10 cellular contexts compared by ENCODE assay signal in genomic region chr10:89001428-89002072, GRCh38. TPM values are rescaled to one million over a fixed set of nuclear protein-coding genes. Genes with fewer than 3 reads are reported as not detected.
A peak's percentile ranks its signal among the peaks of the same experiment; 100 is the strongest.
DNase-seq lines count a peak whose midpoint lies in the region; ATAC-seq, FAIRE-seq and TF ChIP-seq lines count a peak whose summit lies in the region.
"Had no signal": no experiment of that assay in that cellular context is flagged by ENCODE, and none has a peak within 500 bp of the region (broad histone marks: within the 10 kb centered on the region; RNA-seq: fewer than 3 reads in every experiment).

No MANE protein-coding gene starts in this region.

- peaks cover 0 to 2% of the 10 kb centered on the region in 2 donors for H3K4me1 ChIP-seq in esophagus (ENCODE audit: control insufficient read depth in 2 of 2, insufficient read depth in 2 of 2, low read length in 1 of 2)
- peaks cover 15% of the 10 kb centered on the region for H3K4me1 ChIP-seq in ovary (ENCODE audit: insufficient read depth)

- CTCF ChIA-PET in T-cell (lab: Charles Lee) (interaction anchor here (0.6 to 1.4 kb wide), 9 partner anchors 10 to 986 kb away, joined by 3 to 9 read pairs (median 4); partner anchors contain the start of gene FAS (in 1 of the 2)), GM10248 (lab: Yijun Ruan, JAX) (interaction anchor here (1.4 to 2.3 kb wide), 6 partner anchors 11 to 28 kb away, joined by 3 to 12 read pairs (median 5); partner anchors contain the start of gene FAS)

- H3K27ac Mint-ChIP-seq in T-cell = peak overlapping the region; percentile 83 to 88

- TF ChIP-seq CTCF in ovary (IDR thresholded peaks at IDR 0.05) = no peak
- no peak for TF ChIP-seq CTCF in GM10248 (IDR thresholded peaks at IDR 0.05; ENCODE audit: control extremely low read depth, extremely low read depth, low read depth, missing control alignments)

- H3K36me3 Mint-ChIP-seq in T-cell = peaks cover 7% of the 10 kb centered on the region

- H3K9me3 ChIP-seq in esophagus (ENCODE audit: control insufficient read depth in 2 of 2, insufficient read depth in 1 of 2, low read depth in 1 of 2, low read length in 1 of 2) (no peaks in the 10 kb centered on the region), ovary (no peaks in the 10 kb centered on the region)

- peak; percentile 36 to 48 (median 42) for ATAC-seq in T-cell (replicated peaks in 1 of 4)
- ATAC-seq in GM19035 (IDR thresholded peaks at IDR 0.05; ENCODE audit: unreplicated experiment) = no peak

- H3K27ac ChIP-seq in esophagus (ENCODE audit: low read depth in 2 of 2, low read length in 1 of 2) = peak overlapping the region; percentile 12 to 34
- peak overlapping the region in 1 of 2 donors; percentile 99 for H3K27ac ChIP-seq in ovary

- peaks cover 56 to 65% (median 56%) of the 10 kb centered on the region in 3 donors for H3K4me1 Mint-ChIP-seq in T-cell

- WGBS in esophagus, 2 donors = 56 to 63% methylated on average over 7 of the region's 7 CpGs
- WGBS in ovary, 3 donors = 6 to 28% (median 8%) methylated on average over 7 of the region's 7 CpGs

- DNase-seq in GM03348 (ENCODE audit: low spot score) (peak; percentile 31), T-cell (no peak), ovary (peak in 3 of 5 donors; percentile 30 to 49 (median 36)), NCI-H1694 treated with DMSO at 0.1 percent for 48 hours (lab: John Stamatoyannopoulos, UW) (no peak), GM10248 (ENCODE audit: extremely low spot score) (no peak), HTR-8/SVneo (ENCODE audit: insufficient read length, low spot score) (no peak)
- DNase-seq: NCI-H510A had no signal

- intact Hi-C loops in ovary (cut with DNase I) = no loop called here

- no peak for TF ChIP-seq EP300 in ovary (IDR thresholded peaks at IDR 0.05)

- FAIRE-seq in HTR-8/SVneo (lab: Jason Lieb, UNC) = no peak
- FAIRE-seq: G401.6 had no signal

- POLR2A ChIA-PET in T-cell (lab: Charles Lee) = interaction anchor here in 1 of 2 donors (0.8 to 1.4 kb wide), 3 partner anchors 9 to 81 kb away, joined by 4 to 7 read pairs (median 6); partner anchors contain the start of gene FAS
- POLR2A ChIA-PET in GM10248 (lab: Yijun Ruan, JAX) = no interaction called here

- H3K9me3 Mint-ChIP-seq in T-cell = no peaks in the 10 kb centered on the region

- H3K27me3 ChIP-seq in esophagus (ENCODE audit: control insufficient read depth in 1 of 2, insufficient read depth in 2 of 2, low read length in 2 of 2) = no peaks in the 10 kb centered on the region
- no peaks in the 10 kb centered on the region for H3K27me3 ChIP-seq in ovary

- peak overlapping the region; percentile 61 to 72 (median 63) for H3K4me3 Mint-ChIP-seq in T-cell

- peak overlapping the region in 1 of 2 donors; percentile 7 for H3K4me3 ChIP-seq in esophagus (ENCODE audit: low read depth in 1 of 2, low read length in 2 of 2)
- no peak overlapping the region for H3K4me3 ChIP-seq in ovary

- no peaks in the 10 kb centered on the region for H3K27me3 Mint-ChIP-seq in T-cell

- no peak for TF ChIP-seq POLR2A in ovary (IDR thresholded peaks at IDR 0.05)

- H3K36me3 ChIP-seq in esophagus (ENCODE audit: control insufficient read depth in 2 of 2, insufficient read depth in 2 of 2, low read length in 1 of 2) = peaks cover 0 to 2% of the 10 kb centered on the region in 2 donors
- H3K36me3 ChIP-seq in ovary = no peaks in the 10 kb centered on the region

RNA-seq across cellular contexts. Expression of gene FAS, which starts 11.0 kb away (rescaled TPM):
- 10 to 100 TPM; 18.4 to 32.6 (median 28.0) TPM for total RNA-seq in T-cell
- 10 to 100 TPM in 1 of 2 donors, 1 to 10 TPM in 1; 8.8 to 10.2 TPM for polyA plus RNA-seq in esophagus
- 10 to 100 TPM; 41.4 to 75.9 (median 46.5) TPM for total RNA-seq in ovary
- polyA plus RNA-seq in ovary = 10 to 100 TPM; 33.1 to 35.0 TPM

RNA-seq across cellular contexts. Expression of gene ACTA2, which starts 49.0 kb away (rescaled TPM):
- total RNA-seq in T-cell (1 to 10 TPM; 4.0 to 7.8 (median 5.3) TPM), ovary (1,000 to 10,000 TPM in 2 of 7 donors, 100 to 1,000 TPM in 5; 154 to 1,797 (median 461) TPM)
- polyA plus RNA-seq in esophagus (100 to 1,000 TPM; 164 to 713 TPM), ovary (1,000 to 10,000 TPM in 1 of 2 donors, 100 to 1,000 TPM in 1; 777 to 5,219 TPM)

Comparison
In these comparisons a context has a peak if more than half of its experiments do, and no peak if none do; other contexts are left out.
1. DNase-seq: peak in GM03348 (single experiment) and ovary (3 of 5); none in T-cell (0 of 34), NCI-H1694 treated with DMSO at 0.1 percent for 48 hours (single experiment), GM10248 (single experiment) and HTR-8/SVneo (single experiment).
2. RNA of gene ACTA2, which starts 49.0 kb away (total RNA-seq): 154 to 1,797 TPM in ovary; 4.0 to 7.8 TPM in T-cell; every median in the first group is over 10 times any median in the second.